In the genomic region with DNA sequence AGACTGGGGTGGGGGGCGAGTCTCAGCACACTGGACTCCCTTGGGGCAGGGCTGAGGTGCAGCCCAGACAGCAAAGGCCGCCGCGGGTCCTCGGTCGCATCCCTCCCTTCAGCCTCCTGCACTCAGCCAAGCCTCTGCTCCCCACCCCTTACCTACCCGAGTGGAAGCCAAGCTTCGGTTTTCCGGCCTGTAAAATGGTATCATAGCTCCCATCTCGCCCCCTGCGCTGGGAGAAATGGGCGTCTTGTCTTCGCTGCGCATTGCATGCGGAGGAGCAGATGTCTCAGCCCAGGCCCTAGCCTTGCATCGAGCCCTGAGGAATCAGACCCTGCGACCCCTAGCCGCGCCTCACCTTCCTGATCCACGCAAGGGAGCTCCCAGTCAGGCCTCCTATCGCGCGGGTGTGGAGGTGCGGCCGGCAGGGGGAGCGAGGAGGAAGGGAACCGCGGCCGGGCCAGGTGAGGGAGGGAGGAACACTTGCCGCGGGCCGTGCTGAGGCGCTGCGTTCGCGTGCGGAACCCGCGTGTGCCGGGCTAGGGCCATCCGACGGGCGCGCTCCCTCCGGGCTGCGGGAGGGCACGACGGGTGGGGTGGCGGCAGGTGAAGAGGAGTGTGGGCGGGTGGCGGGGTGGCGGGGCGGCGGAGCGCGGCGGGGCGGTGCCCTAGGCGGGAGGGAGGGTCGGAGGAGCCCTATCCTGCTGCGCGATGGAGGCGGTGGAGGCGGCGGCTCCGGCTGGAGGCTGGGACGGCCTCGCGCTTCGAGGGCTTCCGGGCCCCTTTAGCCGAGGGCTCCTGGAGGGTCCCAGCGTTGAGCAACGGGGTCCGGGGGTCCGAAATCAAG, we compare ENCODE assay signal across 1 cellular context.
TF ChIP-seq lines count a peak whose summit lies in the region.

No MANE protein-coding gene starts in this region.

TF ChIP-seq in K562, 482 proteins besides CTCF, POLR2A, EP300 and RAD21 (continued from another document and continues in another):
- TF ChIP-seq, protein P1, sequence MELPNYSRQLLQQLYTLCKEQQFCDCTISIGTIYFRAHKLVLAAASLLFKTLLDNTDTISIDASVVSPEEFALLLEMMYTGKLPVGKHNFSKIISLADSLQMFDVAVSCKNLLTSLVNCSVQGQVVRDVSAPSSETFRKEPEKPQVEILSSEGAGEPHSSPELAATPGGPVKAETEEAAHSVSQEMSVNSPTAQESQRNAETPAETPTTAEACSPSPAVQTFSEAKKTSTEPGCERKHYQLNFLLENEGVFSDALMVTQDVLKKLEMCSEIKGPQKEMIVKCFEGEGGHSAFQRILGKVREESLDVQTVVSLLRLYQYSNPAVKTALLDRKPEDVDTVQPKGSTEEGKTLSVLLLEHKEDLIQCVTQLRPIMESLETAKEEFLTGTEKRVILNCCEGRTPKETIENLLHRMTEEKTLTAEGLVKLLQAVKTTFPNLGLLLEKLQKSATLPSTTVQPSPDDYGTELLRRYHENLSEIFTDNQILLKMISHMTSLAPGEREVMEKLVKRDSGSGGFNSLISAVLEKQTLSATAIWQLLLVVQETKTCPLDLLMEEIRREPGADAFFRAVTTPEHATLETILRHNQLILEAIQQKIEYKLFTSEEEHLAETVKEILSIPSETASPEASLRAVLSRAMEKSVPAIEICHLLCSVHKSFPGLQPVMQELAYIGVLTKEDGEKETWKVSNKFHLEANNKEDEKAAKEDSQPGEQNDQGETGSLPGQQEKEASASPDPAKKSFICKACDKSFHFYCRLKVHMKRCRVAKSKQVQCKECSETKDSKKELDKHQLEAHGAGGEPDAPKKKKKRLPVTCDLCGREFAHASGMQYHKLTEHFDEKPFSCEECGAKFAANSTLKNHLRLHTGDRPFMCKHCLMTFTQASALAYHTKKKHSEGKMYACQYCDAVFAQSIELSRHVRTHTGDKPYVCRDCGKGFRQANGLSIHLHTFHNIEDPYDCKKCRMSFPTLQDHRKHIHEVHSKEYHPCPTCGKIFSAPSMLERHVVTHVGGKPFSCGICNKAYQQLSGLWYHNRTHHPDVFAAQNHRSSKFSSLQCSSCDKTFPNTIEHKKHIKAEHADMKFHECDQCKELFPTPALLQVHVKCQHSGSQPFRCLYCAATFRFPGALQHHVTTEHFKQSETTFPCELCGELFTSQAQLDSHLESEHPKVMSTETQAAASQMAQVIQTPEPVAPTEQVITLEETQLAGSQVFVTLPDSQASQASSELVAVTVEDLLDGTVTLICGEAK (IDR thresholded peaks at IDR 0.05) = no peak
- TF ChIP-seq, protein P1 (CRISPR knock-in tag; IDR thresholded peaks at IDR 0.05) = no peak; the same call in 1 of the 2 replicates
- TF ChIP-seq ELF4 (CRISPR knock-in tag; IDR thresholded peaks at IDR 0.05) (peak; percentile 45; the same call in 1 of the 2 replicates), SP1 (CRISPR knock-in tag; IDR thresholded peaks at IDR 0.05) (no peak), NCOA6 (IDR thresholded peaks at IDR 0.05) (no peak), ZNF699 (CRISPR knock-in tag; IDR thresholded peaks at IDR 0.05; ENCODE audit: insufficient replicate concordance) (no peak), RFX1 (IDR thresholded peaks at IDR 0.05) (no peak), MED1 (CRISPR knock-in tag; IDR thresholded peaks at IDR 0.05; ENCODE audit: borderline replicate concordance) (no peak), SLC30A9 (CRISPR knock-in tag; IDR thresholded peaks at IDR 0.05) (no peak), BRD9 (IDR thresholded peaks at IDR 0.05; ENCODE audit: low read depth, partially characterized antibody) (no peak), SUPT5H (IDR thresholded peaks at IDR 0.05) (no peak), TCFL5 (CRISPR knock-in tag; conservative IDR thresholded peaks at IDR 0.05) (no peak), ZNF140 (CRISPR knock-in tag; IDR thresholded peaks at IDR 0.05) (no peak), MYC (IDR thresholded peaks at IDR 0.05; ENCODE audit: low read depth, low read length) (peak; percentile 90), MYC (CRISPR knock-in tag; IDR thresholded peaks at IDR 0.05; ENCODE audit: borderline replicate concordance, low read depth) (peak; percentile 77; the same call in 1 of the 2 replicates), WHSC1 (IDR thresholded peaks at IDR 0.05; ENCODE audit: low read length) (no peak), ESRRB (CRISPR knock-in tag; IDR thresholded peaks at IDR 0.05; ENCODE audit: borderline replicate concordance) (no peak), C11orf30 (IDR thresholded peaks at IDR 0.05; ENCODE audit: low read depth) (no peak), PCBP1 (IDR thresholded peaks at IDR 0.05; ENCODE audit: low read depth, low read length, poor library complexity, severe bottlenecking) (no peak), TAF15 (IDR thresholded peaks at IDR 0.05; ENCODE audit: low read depth, low read length) (no peak), POLR2AphosphoS2 (IDR thresholded peaks at IDR 0.05; ENCODE audit: low read length) (no peak), ZNF644 (tag; IDR thresholded peaks at IDR 0.05; ENCODE audit: low read depth) (no peak)
- TF ChIP-seq, protein P2, sequence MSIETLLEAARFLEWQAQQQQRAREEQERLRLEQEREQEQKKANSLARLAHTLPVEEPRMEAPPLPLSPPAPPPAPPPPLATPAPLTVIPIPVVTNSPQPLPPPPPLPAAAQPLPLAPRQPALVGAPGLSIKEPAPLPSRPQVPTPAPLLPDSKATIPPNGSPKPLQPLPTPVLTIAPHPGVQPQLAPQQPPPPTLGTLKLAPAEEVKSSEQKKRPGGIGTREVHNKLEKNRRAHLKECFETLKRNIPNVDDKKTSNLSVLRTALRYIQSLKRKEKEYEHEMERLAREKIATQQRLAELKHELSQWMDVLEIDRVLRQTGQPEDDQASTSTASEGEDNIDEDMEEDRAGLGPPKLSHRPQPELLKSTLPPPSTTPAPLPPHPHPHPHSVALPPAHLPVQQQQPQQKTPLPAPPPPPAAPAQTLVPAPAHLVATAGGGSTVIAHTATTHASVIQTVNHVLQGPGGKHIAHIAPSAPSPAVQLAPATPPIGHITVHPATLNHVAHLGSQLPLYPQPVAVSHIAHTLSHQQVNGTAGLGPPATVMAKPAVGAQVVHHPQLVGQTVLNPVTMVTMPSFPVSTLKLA (conservative IDR thresholded peaks at IDR 0.05) = no peak; a peak in 1 of 4 replicates
- TF ChIP-seq, protein P3, sequence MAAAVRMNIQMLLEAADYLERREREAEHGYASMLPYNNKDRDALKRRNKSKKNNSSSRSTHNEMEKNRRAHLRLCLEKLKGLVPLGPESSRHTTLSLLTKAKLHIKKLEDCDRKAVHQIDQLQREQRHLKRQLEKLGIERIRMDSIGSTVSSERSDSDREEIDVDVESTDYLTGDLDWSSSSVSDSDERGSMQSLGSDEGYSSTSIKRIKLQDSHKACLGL (CRISPR knock-in tag; IDR thresholded peaks at IDR 0.05; ENCODE audit: borderline replicate concordance, poor library complexity, severe bottlenecking) = no peak
- TF ChIP-seq, protein P4, sequence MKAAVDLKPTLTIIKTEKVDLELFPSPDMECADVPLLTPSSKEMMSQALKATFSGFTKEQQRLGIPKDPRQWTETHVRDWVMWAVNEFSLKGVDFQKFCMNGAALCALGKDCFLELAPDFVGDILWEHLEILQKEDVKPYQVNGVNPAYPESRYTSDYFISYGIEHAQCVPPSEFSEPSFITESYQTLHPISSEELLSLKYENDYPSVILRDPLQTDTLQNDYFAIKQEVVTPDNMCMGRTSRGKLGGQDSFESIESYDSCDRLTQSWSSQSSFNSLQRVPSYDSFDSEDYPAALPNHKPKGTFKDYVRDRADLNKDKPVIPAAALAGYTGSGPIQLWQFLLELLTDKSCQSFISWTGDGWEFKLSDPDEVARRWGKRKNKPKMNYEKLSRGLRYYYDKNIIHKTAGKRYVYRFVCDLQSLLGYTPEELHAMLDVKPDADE (conservative IDR thresholded peaks at IDR 0.05; ENCODE audit: control insufficient read depth, low read depth, low read length) = peak; percentile 61; the same call in 1 of the 2 replicates
- TF ChIP-seq, protein P5, sequence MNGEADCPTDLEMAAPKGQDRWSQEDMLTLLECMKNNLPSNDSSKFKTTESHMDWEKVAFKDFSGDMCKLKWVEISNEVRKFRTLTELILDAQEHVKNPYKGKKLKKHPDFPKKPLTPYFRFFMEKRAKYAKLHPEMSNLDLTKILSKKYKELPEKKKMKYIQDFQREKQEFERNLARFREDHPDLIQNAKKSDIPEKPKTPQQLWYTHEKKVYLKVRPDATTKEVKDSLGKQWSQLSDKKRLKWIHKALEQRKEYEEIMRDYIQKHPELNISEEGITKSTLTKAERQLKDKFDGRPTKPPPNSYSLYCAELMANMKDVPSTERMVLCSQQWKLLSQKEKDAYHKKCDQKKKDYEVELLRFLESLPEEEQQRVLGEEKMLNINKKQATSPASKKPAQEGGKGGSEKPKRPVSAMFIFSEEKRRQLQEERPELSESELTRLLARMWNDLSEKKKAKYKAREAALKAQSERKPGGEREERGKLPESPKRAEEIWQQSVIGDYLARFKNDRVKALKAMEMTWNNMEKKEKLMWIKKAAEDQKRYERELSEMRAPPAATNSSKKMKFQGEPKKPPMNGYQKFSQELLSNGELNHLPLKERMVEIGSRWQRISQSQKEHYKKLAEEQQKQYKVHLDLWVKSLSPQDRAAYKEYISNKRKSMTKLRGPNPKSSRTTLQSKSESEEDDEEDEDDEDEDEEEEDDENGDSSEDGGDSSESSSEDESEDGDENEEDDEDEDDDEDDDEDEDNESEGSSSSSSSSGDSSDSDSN (IDR thresholded peaks at IDR 0.05; ENCODE audit: borderline replicate concordance in 1 of 2, low read depth in 2 of 2, low read length in 2 of 2) = peak; percentile 98 to 99; a peak in 3 of 4 replicates
- TF ChIP-seq, protein P6, sequence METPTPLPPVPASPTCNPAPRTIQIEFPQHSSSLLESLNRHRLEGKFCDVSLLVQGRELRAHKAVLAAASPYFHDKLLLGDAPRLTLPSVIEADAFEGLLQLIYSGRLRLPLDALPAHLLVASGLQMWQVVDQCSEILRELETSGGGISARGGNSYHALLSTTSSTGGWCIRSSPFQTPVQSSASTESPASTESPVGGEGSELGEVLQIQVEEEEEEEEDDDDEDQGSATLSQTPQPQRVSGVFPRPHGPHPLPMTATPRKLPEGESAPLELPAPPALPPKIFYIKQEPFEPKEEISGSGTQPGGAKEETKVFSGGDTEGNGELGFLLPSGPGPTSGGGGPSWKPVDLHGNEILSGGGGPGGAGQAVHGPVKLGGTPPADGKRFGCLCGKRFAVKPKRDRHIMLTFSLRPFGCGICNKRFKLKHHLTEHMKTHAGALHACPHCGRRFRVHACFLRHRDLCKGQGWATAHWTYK (CRISPR knock-in tag; IDR thresholded peaks at IDR 0.05) = no peak
- TF ChIP-seq, protein P7, sequence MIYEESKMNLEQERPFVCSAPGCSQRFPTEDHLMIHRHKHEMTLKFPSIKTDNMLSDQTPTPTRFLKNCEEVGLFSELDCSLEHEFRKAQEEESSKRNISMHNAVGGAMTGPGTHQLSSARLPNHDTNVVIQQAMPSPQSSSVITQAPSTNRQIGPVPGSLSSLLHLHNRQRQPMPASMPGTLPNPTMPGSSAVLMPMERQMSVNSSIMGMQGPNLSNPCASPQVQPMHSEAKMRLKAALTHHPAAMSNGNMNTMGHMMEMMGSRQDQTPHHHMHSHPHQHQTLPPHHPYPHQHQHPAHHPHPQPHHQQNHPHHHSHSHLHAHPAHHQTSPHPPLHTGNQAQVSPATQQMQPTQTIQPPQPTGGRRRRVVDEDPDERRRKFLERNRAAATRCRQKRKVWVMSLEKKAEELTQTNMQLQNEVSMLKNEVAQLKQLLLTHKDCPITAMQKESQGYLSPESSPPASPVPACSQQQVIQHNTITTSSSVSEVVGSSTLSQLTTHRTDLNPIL (CRISPR knock-in tag; IDR thresholded peaks at IDR 0.05) = no peak
- TF ChIP-seq, protein P8, sequence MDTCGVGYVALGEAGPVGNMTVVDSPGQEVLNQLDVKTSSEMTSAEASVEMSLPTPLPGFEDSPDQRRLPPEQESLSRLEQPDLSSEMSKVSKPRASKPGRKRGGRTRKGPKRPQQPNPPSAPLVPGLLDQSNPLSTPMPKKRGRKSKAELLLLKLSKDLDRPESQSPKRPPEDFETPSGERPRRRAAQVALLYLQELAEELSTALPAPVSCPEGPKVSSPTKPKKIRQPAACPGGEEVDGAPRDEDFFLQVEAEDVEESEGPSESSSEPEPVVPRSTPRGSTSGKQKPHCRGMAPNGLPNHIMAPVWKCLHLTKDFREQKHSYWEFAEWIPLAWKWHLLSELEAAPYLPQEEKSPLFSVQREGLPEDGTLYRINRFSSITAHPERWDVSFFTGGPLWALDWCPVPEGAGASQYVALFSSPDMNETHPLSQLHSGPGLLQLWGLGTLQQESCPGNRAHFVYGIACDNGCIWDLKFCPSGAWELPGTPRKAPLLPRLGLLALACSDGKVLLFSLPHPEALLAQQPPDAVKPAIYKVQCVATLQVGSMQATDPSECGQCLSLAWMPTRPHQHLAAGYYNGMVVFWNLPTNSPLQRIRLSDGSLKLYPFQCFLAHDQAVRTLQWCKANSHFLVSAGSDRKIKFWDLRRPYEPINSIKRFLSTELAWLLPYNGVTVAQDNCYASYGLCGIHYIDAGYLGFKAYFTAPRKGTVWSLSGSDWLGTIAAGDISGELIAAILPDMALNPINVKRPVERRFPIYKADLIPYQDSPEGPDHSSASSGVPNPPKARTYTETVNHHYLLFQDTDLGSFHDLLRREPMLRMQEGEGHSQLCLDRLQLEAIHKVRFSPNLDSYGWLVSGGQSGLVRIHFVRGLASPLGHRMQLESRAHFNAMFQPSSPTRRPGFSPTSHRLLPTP (IDR thresholded peaks at IDR 0.05; ENCODE audit: borderline replicate concordance, extremely low read depth, insufficient read length) = no peak
